1 cellular context compared by ENCODE assay signal in the genomic region with DNA sequence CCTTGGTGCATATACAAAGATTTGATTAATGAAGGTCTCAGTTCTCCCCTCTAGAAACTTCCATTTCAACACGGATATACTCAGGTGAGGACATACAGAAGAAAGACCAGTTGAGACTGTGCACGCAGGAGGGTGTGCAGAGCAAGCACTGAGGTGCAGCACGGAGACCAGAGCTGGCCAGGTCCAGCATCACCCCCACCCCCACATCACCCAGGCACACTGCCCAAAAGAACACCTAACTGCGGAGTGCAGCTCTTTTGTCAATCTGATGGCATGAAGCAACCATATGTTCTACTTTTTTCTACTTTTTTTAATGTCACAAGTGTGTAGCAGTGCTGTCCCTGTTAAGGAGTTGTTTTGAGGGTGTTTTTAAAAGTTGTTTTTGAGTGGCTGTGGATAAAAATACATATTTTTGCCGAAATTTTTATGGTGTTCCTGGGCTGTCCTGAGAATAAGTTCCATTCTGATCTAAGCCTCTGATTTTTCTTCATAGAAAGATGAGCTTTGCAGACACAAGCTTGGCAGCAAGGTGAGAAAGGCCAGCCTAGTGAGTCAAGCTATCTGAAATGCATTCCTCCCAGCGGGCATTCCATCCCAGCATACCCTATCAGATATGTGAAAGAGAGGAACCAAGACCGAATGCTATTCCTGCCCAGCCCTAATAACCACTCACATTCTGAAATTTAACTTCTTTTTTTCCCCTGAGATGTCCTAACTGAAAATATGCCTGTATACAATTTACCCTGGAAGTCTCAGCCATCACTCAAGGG.
TF ChIP-seq lines count a peak whose summit lies in the region.

No MANE protein-coding gene starts in this region.

TF ChIP-seq in SK-N-SH, 30 proteins besides CTCF, POLR2A, EP300 and RAD21 (continued from another document):
- TF ChIP-seq, protein P1, sequence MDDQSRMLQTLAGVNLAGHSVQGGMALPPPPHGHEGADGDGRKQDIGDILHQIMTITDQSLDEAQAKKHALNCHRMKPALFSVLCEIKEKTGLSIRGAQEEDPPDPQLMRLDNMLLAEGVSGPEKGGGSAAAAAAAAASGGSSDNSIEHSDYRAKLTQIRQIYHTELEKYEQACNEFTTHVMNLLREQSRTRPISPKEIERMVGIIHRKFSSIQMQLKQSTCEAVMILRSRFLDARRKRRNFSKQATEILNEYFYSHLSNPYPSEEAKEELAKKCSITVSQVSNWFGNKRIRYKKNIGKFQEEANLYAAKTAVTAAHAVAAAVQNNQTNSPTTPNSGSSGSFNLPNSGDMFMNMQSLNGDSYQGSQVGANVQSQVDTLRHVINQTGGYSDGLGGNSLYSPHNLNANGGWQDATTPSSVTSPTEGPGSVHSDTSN (IDR thresholded peaks at IDR 0.05), result peak; percentile 48
- TF ChIP-seq FOXJ3 (CRISPR knock-in tag; IDR thresholded peaks at IDR 0.05), result no peak
- TF ChIP-seq TAF1 (IDR thresholded peaks at IDR 0.05; ENCODE audit: borderline replicate concordance, low read depth, low read length), result no peak
- no peak for TF ChIP-seq RFX5 (IDR thresholded peaks at IDR 0.05; ENCODE audit: low read length)
- peak; percentile 39; the same call in 1 of the 2 replicates for TF ChIP-seq FOSL2 (IDR thresholded peaks at IDR 0.05; ENCODE audit: borderline replicate concordance, low read depth)
- TF ChIP-seq SMC3 (IDR thresholded peaks at IDR 0.05; ENCODE audit: low read depth, low read length), result no peak
- TF ChIP-seq, protein P2, sequence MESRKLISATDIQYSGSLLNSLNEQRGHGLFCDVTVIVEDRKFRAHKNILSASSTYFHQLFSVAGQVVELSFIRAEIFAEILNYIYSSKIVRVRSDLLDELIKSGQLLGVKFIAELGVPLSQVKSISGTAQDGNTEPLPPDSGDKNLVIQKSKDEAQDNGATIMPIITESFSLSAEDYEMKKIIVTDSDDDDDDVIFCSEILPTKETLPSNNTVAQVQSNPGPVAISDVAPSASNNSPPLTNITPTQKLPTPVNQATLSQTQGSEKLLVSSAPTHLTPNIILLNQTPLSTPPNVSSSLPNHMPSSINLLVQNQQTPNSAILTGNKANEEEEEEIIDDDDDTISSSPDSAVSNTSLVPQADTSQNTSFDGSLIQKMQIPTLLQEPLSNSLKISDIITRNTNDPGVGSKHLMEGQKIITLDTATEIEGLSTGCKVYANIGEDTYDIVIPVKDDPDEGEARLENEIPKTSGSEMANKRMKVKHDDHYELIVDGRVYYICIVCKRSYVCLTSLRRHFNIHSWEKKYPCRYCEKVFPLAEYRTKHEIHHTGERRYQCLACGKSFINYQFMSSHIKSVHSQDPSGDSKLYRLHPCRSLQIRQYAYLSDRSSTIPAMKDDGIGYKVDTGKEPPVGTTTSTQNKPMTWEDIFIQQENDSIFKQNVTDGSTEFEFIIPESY (IDR thresholded peaks at IDR 0.05; ENCODE audit: borderline replicate concordance, low read depth), result no peak
- no peak for TF ChIP-seq NRF1 (IDR thresholded peaks at IDR 0.05; ENCODE audit: low read depth, low read length)
- TF ChIP-seq, protein P3, sequence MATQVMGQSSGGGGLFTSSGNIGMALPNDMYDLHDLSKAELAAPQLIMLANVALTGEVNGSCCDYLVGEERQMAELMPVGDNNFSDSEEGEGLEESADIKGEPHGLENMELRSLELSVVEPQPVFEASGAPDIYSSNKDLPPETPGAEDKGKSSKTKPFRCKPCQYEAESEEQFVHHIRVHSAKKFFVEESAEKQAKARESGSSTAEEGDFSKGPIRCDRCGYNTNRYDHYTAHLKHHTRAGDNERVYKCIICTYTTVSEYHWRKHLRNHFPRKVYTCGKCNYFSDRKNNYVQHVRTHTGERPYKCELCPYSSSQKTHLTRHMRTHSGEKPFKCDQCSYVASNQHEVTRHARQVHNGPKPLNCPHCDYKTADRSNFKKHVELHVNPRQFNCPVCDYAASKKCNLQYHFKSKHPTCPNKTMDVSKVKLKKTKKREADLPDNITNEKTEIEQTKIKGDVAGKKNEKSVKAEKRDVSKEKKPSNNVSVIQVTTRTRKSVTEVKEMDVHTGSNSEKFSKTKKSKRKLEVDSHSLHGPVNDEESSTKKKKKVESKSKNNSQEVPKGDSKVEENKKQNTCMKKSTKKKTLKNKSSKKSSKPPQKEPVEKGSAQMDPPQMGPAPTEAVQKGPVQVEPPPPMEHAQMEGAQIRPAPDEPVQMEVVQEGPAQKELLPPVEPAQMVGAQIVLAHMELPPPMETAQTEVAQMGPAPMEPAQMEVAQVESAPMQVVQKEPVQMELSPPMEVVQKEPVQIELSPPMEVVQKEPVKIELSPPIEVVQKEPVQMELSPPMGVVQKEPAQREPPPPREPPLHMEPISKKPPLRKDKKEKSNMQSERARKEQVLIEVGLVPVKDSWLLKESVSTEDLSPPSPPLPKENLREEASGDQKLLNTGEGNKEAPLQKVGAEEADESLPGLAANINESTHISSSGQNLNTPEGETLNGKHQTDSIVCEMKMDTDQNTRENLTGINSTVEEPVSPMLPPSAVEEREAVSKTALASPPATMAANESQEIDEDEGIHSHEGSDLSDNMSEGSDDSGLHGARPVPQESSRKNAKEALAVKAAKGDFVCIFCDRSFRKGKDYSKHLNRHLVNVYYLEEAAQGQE (IDR thresholded peaks at IDR 0.05; ENCODE audit: low read depth, low read length), result no peak
- TF ChIP-seq NFIC (IDR thresholded peaks at IDR 0.05; ENCODE audit: borderline replicate concordance), result no peak
- no peak for TF ChIP-seq RXRA (IDR thresholded peaks at IDR 0.05; ENCODE audit: borderline replicate concordance, low read depth)
- TF ChIP-seq, protein P4, sequence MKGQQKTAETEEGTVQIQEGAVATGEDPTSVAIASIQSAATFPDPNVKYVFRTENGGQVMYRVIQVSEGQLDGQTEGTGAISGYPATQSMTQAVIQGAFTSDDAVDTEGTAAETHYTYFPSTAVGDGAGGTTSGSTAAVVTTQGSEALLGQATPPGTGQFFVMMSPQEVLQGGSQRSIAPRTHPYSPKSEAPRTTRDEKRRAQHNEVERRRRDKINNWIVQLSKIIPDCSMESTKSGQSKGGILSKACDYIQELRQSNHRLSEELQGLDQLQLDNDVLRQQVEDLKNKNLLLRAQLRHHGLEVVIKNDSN (IDR thresholded peaks at IDR 0.05; ENCODE audit: borderline replicate concordance, low read depth), result no peak
- TF ChIP-seq ELF1 (IDR thresholded peaks at IDR 0.05), result no peak
- no peak for TF ChIP-seq CHD2 (IDR thresholded peaks at IDR 0.05; ENCODE audit: low read length, partially characterized antibody)
- TF ChIP-seq, protein P5, sequence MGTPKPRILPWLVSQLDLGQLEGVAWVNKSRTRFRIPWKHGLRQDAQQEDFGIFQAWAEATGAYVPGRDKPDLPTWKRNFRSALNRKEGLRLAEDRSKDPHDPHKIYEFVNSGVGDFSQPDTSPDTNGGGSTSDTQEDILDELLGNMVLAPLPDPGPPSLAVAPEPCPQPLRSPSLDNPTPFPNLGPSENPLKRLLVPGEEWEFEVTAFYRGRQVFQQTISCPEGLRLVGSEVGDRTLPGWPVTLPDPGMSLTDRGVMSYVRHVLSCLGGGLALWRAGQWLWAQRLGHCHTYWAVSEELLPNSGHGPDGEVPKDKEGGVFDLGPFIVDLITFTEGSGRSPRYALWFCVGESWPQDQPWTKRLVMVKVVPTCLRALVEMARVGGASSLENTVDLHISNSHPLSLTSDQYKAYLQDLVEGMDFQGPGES (IDR thresholded peaks at IDR 0.05; ENCODE audit: low read depth, low read length), result no peak
- no peak for TF ChIP-seq SIN3A (IDR thresholded peaks at IDR 0.05; ENCODE audit: borderline replicate concordance, low read depth, low read length)
- TF ChIP-seq YY1 (IDR thresholded peaks at IDR 0.05; ENCODE audit: low read depth), result no peak
- no peak for TF ChIP-seq MEF2A (IDR thresholded peaks at IDR 0.05; ENCODE audit: borderline replicate concordance, low read depth)
- no peak for TF ChIP-seq FOXM1 (IDR thresholded peaks at IDR 0.05; ENCODE audit: low read depth)
- TF ChIP-seq GABPA (IDR thresholded peaks at IDR 0.05; ENCODE audit: low read depth), result no peak
